ENCODE assay signal across 2 cellular contexts in genomic region chrX:3346436-3347329, GRCh38.
TF ChIP-seq lines count a peak whose summit lies in the region.

TSS of gene MXRA5 (minus strand) at chrX:3346652. CDS start at chrX:3343833, 2,819 bp downstream.

TF ChIP-seq in liver, 16 proteins besides CTCF, POLR2A, EP300 and RAD21 (continued from another document):
- TF ChIP-seq ZBTB33 (IDR thresholded peaks at IDR 0.05), result no peak
- TF ChIP-seq EGR1 (IDR thresholded peaks at IDR 0.05; ENCODE audit: low read depth in 2 of 2), result no peak
- no peak for TF ChIP-seq ATF3 (IDR thresholded peaks at IDR 0.05)
- TF ChIP-seq JUND (IDR thresholded peaks at IDR 0.05), result no peak
- TF ChIP-seq YY1 (IDR thresholded peaks at IDR 0.05), result no peak
- TF ChIP-seq MAX (IDR thresholded peaks at IDR 0.05), result no peak
- no peak for TF ChIP-seq RXRA (IDR thresholded peaks at IDR 0.05)
- no peak for TF ChIP-seq SP1 (IDR thresholded peaks at IDR 0.05)
- no peak for TF ChIP-seq TAF1 (conservative IDR thresholded peaks at IDR 0.05)
- no peak for TF ChIP-seq GABPA (IDR thresholded peaks at IDR 0.05 in 1 of 2, conservative IDR thresholded peaks at IDR 0.05 in 1 of 2)
- no peak for TF ChIP-seq REST (IDR thresholded peaks at IDR 0.05)
- no peak for TF ChIP-seq FOXA1 (IDR thresholded peaks at IDR 0.05)
- no peak for TF ChIP-seq NR2F2 (IDR thresholded peaks at IDR 0.05)
- no peak for TF ChIP-seq HNF4A (conservative IDR thresholded peaks at IDR 0.05)
TF ChIP-seq in liver: peak in this region for 0.

TF ChIP-seq in HepG2, 621 proteins besides CTCF, POLR2A, EP300 and RAD21:
- TF ChIP-seq CEBPZ (IDR thresholded peaks at IDR 0.05; ENCODE audit: low read length), result no peak
- TF ChIP-seq ZNF720 (CRISPR knock-in tag; IDR thresholded peaks at IDR 0.05), result no peak
- no peak for TF ChIP-seq IRF2 (CRISPR knock-in tag; IDR thresholded peaks at IDR 0.05)
- no peak for TF ChIP-seq NR3C1 (CRISPR knock-in tag; IDR thresholded peaks at IDR 0.05)
- TF ChIP-seq ZNF235 (CRISPR knock-in tag; IDR thresholded peaks at IDR 0.05; ENCODE audit: borderline replicate concordance), result no peak
- TF ChIP-seq ZNF749 (CRISPR knock-in tag; IDR thresholded peaks at IDR 0.05; ENCODE audit: borderline replicate concordance), result no peak
- no peak for TF ChIP-seq ZNF768 (CRISPR knock-in tag; IDR thresholded peaks at IDR 0.05)
- TF ChIP-seq PHF21A (CRISPR knock-in tag; IDR thresholded peaks at IDR 0.05), result no peak
